Comparison of ENCODE assay signal across 21 cellular contexts in the genomic region with DNA sequence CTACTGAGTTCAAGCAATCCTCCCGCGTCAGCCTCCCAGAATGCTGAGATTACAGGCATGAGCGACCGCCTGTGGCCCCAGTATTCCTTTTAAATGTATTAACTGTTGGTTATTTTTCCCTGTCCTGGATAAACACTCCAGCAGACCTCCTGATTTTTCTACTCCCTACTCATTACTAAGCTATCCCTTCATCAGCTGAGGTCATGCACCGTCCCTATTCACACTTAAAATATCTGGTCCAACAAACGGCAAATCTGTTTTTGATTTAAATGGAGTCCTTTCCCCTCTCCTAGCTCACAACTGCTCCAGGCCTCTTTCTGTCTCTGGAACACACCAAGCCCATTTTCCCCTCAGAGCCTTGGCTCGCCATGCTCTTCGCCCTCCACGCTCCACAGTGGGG.
"Had no signal": no experiment of that assay in that cellular context is flagged by ENCODE, and none has a peak within 500 bp of the region (broad histone marks: within the 10 kb centered on the region; RNA-seq: fewer than 3 reads in every experiment).

No MANE protein-coding gene starts in this region.

- H3K27me3 Mint-ChIP-seq: stimulated activated memory B cell treated with anti-CD40 and anti-IgM and Interleukin-4, amounts not matched to agents 10 μg/mL and 1 μg/mL and 100 μg/mL, for 72 hours had no signal

- FAIRE-seq: colon, endothelial cell of umbilical vein, keratinocyte had no signal

- H3K4me1 ChIP-seq: foreskin keratinocyte, psoas muscle, spleen, tibial artery, upper lobe of left lung, uterus had no signal

- DNase-seq: dermis blood vessel endothelial cell; erythroblast; foreskin keratinocyte; immature natural killer cell; left colon; naive thymus-derived CD4-positive, alpha-beta T cell; nephron progenitor cell; psoas muscle; retina; spleen; stimulated activated CD4-positive, alpha-beta T cell treated with anti-CD3 and anti-CD28 coated beads, Interleukin-15, amount 100 ng/mL, for 24 hours; stimulated activated CD4-positive, alpha-beta T cell treated with anti-CD3 and anti-CD28 coated beads, Interleukin-1b, Interleukin-23, amount 100 ng/mL, for 48 hours; stimulated activated CD4-positive, alpha-beta T cell treated with anti-CD3 and anti-CD28 coated beads, Interleukin-4, amount 100 ng/mL, for 24 hours; tibial artery; uterus had no signal

- H3K27me3 ChIP-seq: foreskin keratinocyte, spleen, tibial artery, upper lobe of left lung, uterus had no signal

- H3K36me3 ChIP-seq: spleen, tibial artery, upper lobe of left lung, uterus had no signal

- H3K4me3 ChIP-seq: psoas muscle, spleen, tibial artery, upper lobe of left lung, uterus had no signal

- H3K27ac ChIP-seq: foreskin keratinocyte, psoas muscle, spleen, tibial artery, upper lobe of left lung, uterus had no signal

- H3K9me3 ChIP-seq: psoas muscle, tibial artery, upper lobe of left lung, uterus had no signal

- H3K36me3 Mint-ChIP-seq: immature natural killer cell; naive thymus-derived CD4-positive, alpha-beta T cell; stimulated activated memory B cell treated with anti-CD40 and anti-IgM and Interleukin-4, amounts not matched to agents 10 μg/mL and 1 μg/mL and 100 μg/mL, for 72 hours had no signal

- H3K4me1 Mint-ChIP-seq: immature natural killer cell; naive thymus-derived CD4-positive, alpha-beta T cell; nephron progenitor cell; stimulated activated memory B cell treated with anti-CD40 and anti-IgM and Interleukin-4, amounts not matched to agents 10 μg/mL and 1 μg/mL and 100 μg/mL, for 72 hours had no signal

- H3K27ac Mint-ChIP-seq: immature natural killer cell; naive thymus-derived CD4-positive, alpha-beta T cell; nephron progenitor cell; stimulated activated memory B cell treated with anti-CD40 and anti-IgM and Interleukin-4, amounts not matched to agents 10 μg/mL and 1 μg/mL and 100 μg/mL, for 72 hours; stimulated activated naive CD8-positive, alpha-beta T cell treated with anti-CD3 and anti-CD28 coated beads, Interleukin-15, Interleukin-2, amounts not matched to agents 100 ng/mL and 50 ng/mL, for 24 hours had no signal

- H3K4me3 Mint-ChIP-seq: immature natural killer cell; naive thymus-derived CD4-positive, alpha-beta T cell; nephron progenitor cell; stimulated activated memory B cell treated with anti-CD40 and anti-IgM and Interleukin-4, amounts not matched to agents 10 μg/mL and 1 μg/mL and 100 μg/mL, for 72 hours; stimulated activated naive CD8-positive, alpha-beta T cell treated with anti-CD3 and anti-CD28 coated beads, Interleukin-15, Interleukin-2, amounts not matched to agents 100 ng/mL and 50 ng/mL, for 24 hours had no signal
